ENCODE assay signal across 13 cellular contexts in genomic region chr19:34994643-34995471, GRCh38. TPM values are rescaled to one million over a fixed set of nuclear protein-coding genes. Genes with fewer than 3 reads are reported as not detected.
DNase-seq lines count a peak whose midpoint lies in the region; ATAC-seq and TF ChIP-seq lines count a peak whose summit lies in the region.
"Had no signal": no experiment of that assay in that cellular context is flagged by ENCODE, and none has a peak within 500 bp of the region (broad histone marks: within the 10 kb centered on the region; RNA-seq: fewer than 3 reads in every experiment).

No MANE protein-coding gene starts in this region.

- TF ChIP-seq CTCF in colonic mucosa (IDR thresholded peaks at IDR 0.05) (no peak), thyroid gland (IDR thresholded peaks at IDR 0.05) (no peak)

- H3K9me3 ChIP-seq in colonic mucosa = no peaks in the 10 kb centered on the region
- H3K9me3 ChIP-seq in thyroid gland = no peaks in the 10 kb centered on the region
- H3K9me3 ChIP-seq in SJCRH30 (replicated peaks) = no peaks in the 10 kb centered on the region

- DNase-seq in DMS 273 (lab: John Stamatoyannopoulos, UW; ENCODE audit: unreplicated experiment) (peak; percentile 17), DMS 273 treated with DMSO at 0.1 percent for 48 hours (lab: John Stamatoyannopoulos, UW) (no peak), colonic mucosa (peak; percentile 86), lung microvascular endothelial cell (ENCODE audit: low read depth in 2 of 2) (peak; percentile 68 to 75), thyroid gland (no peak), SJCRH30 (no peak), NCI-H2171 (lab: John Stamatoyannopoulos, UW) (no peak)
- DNase-seq: activated CD8-positive, alpha-beta memory T cell treated with anti-CD3 and anti-CD28 coated beads for 24 hours; brain microvascular endothelial cell; hippocampal formation had no signal

- intact Hi-C loops in colonic mucosa (cut with DNase I) (no loop called here), thyroid gland (cut with DNase I) (no loop called here)

- H3K36me3 ChIP-seq in colonic mucosa (no peaks in the 10 kb centered on the region), thyroid gland (no peaks in the 10 kb centered on the region), SJCRH30 (no peaks in the 10 kb centered on the region)
- H3K36me3 ChIP-seq: brain microvascular endothelial cell had no signal

- H3K27me3 ChIP-seq in colonic mucosa (no peaks in the 10 kb centered on the region), thyroid gland (no peaks in the 10 kb centered on the region), SJCRH30 (no peaks in the 10 kb centered on the region)
- H3K27me3 ChIP-seq: brain microvascular endothelial cell had no signal

- H3K27ac ChIP-seq in colonic mucosa = peak overlapping the region; percentile 55
- H3K27ac ChIP-seq in thyroid gland = peak overlapping the region; percentile 3 to 53 (median 51)
- H3K27ac ChIP-seq in SJCRH30 = no peak overlapping the region
- H3K27ac ChIP-seq: brain microvascular endothelial cell had no signal

- H3K9ac ChIP-seq in colonic mucosa (ENCODE audit: low read depth in 2 of 2, low read length in 2 of 2) = peak overlapping the region in 1 of 2 donors; percentile 48

- no peak for TF ChIP-seq POLR2A in thyroid gland (IDR thresholded peaks at IDR 0.05)

- H3K4me1 ChIP-seq in colonic mucosa = peaks cover 23% of the 10 kb centered on the region
- peaks cover 14 to 29% of the 10 kb centered on the region in 2 donors for H3K4me1 ChIP-seq in thyroid gland
- H3K4me1 ChIP-seq in SJCRH30 = no peaks in the 10 kb centered on the region

- H3K4me3 ChIP-seq in colonic mucosa = no peak overlapping the region
- no peak overlapping the region for H3K4me3 ChIP-seq in thyroid gland (replicated peaks in 1 of 3)
- no peak overlapping the region for H3K4me3 ChIP-seq in SJCRH30

- WGBS in thyroid gland, 2 donors = 66 to 92% methylated on average over 14 of the region's 16 CpGs

- ATAC-seq in GM21619 (IDR thresholded peaks at IDR 0.05; ENCODE audit: unreplicated experiment) = no peak

RNA-seq across cellular contexts. Expression of gene GRAMD1A, which starts 5.3 kb away (rescaled TPM):
- 10 to 100 TPM; 26.3 to 31.0 TPM for total RNA-seq in colonic mucosa
- 24.6 and 32.9 TPM in 2 replicates for total RNA-seq in lung microvascular endothelial cell
- 10 to 100 TPM; 33.4 to 57.5 (median 47.0) TPM for total RNA-seq in thyroid gland
- total RNA-seq in SJCRH30 (2014; rRNA removed; shearing (Covaris generic)) = 45.5 and 49.4 TPM in 2 replicates

RNA-seq across cellular contexts. Expression of gene ZNF792, which starts 30.8 kb away (rescaled TPM):
- total RNA-seq in colonic mucosa (1 to 10 TPM; 6.7 to 8.1 TPM), lung microvascular endothelial cell (25.9 and 39.1 TPM in 2 replicates), thyroid gland (10 to 100 TPM in 1 of 4 donors, 1 to 10 TPM in 3; 7.5 to 13.2 (median 9.3) TPM)
- total RNA-seq in SJCRH30 (2014; rRNA removed; shearing (Covaris generic)) = 1.6 and 2.1 TPM in 2 replicates

RNA-seq across cellular contexts. Expression of gene SCN1B, which starts 35.4 kb away (rescaled TPM):
- total RNA-seq in colonic mucosa (1 to 10 TPM; 1.8 to 2.1 TPM), lung microvascular endothelial cell (5.2 and 5.7 TPM in 2 replicates), thyroid gland (10 to 100 TPM in 2 of 4 donors, 1 to 10 TPM in 2; 5.7 to 19.6 (median 10.1) TPM)
- 1.2 and 2.3 TPM in 2 replicates for total RNA-seq in SJCRH30 (2014; rRNA removed; shearing (Covaris generic))

RNA-seq across cellular contexts. Expression of gene HPN, which starts 46.7 kb away (rescaled TPM):
- total RNA-seq in colonic mucosa (1 to 10 TPM in 1 of 2 donors, under 1 TPM in 1; 0.27 to 1.0 TPM), lung microvascular endothelial cell (under 0.01 TPM in 2 replicates), thyroid gland (10 to 100 TPM; 16.3 to 19.3 (median 17.9) TPM)
- not detected in 2 replicates for total RNA-seq in SJCRH30 (2014; rRNA removed; shearing (Covaris generic))
- total RNA-seq: A172, M059J had no signal

Comparison
In these comparisons a context has a peak if more than half of its experiments do, and no peak if none do; other contexts are left out.
1. DNase-seq: peak in DMS 273 (single experiment), colonic mucosa (single experiment) and lung microvascular endothelial cell (2 of 2); none in DMS 273 treated with DMSO at 0.1 percent for 48 hours (single experiment), thyroid gland (0 of 2), SJCRH30 (0 of 2) and NCI-H2171 (single experiment).